In genomic region chr6:36706339-36706738, GRCh38 we compare ENCODE assay signal across 26 cellular contexts. TPM values are rescaled to one million over a fixed set of nuclear protein-coding genes. Genes with fewer than 3 reads are reported as not detected.
"Had no signal": no experiment of that assay in that cellular context is flagged by ENCODE, and none has a peak within 500 bp of the region (broad histone marks: within the 10 kb centered on the region; RNA-seq: fewer than 3 reads in every experiment).

No MANE protein-coding gene starts in this region.

- H3K27me3 ChIP-seq: esophagus muscularis mucosa, foreskin keratinocyte, gastroesophageal sphincter, heart left ventricle, hepatocyte, left lung had no signal

- H3K79me2 ChIP-seq: hepatocyte had no signal

- H3K36me3 ChIP-seq: esophagus muscularis mucosa, gastroesophageal sphincter, heart left ventricle, left lung, lower lobe of right lung had no signal

- H3K4me1 ChIP-seq: esophagus muscularis mucosa, gastroesophageal sphincter, lower lobe of right lung had no signal

- FAIRE-seq: colon, endothelial cell of umbilical vein, frontal cortex, kidney had no signal

- H3K27ac ChIP-seq: coronary artery, dorsolateral prefrontal cortex, esophagus muscularis mucosa, foreskin keratinocyte, gastroesophageal sphincter, heart left ventricle, hepatocyte, left lung, lower lobe of right lung had no signal

- H2AFZ ChIP-seq: hepatocyte had no signal

- H3K4me2 ChIP-seq: hepatocyte had no signal

- H3K4me3 ChIP-seq: coronary artery, dorsolateral prefrontal cortex, esophagus muscularis mucosa, gastroesophageal sphincter, heart left ventricle, hepatocyte, left lung, lower lobe of right lung had no signal

- H3K9me3 ChIP-seq: esophagus muscularis mucosa, gastroesophageal sphincter, heart left ventricle, left lung, lower lobe of right lung had no signal

- ATAC-seq: foreskin keratinocyte, gastroesophageal sphincter, heart left ventricle, left lung, left ventricle myocardium superior, lower lobe of right lung had no signal

- DNase-seq: dermis blood vessel endothelial cell; dorsolateral prefrontal cortex; effector CD4-positive, alpha-beta T cell; effector memory CD4-positive, alpha-beta T cell; foreskin keratinocyte; heart left ventricle; hypothalamus; immature natural killer cell; islet precursor cell; kidney; kidney glomerular epithelial cell; left lung; left ventricle myocardium superior; lower lobe of right lung; mesenchymal stem cell had no signal

RNA-seq across cellular contexts. Expression of gene RAB44, which starts 8.7 kb away (rescaled TPM):
- total RNA-seq: epithelial cell of proximal tubule, fibroblast of villous mesenchyme, foreskin keratinocyte, frontal cortex, hepatocyte, lung microvascular endothelial cell had no signal
- polyA plus RNA-seq: fibroblast of lung, hepatocyte, immature natural killer cell had no signal
